ENCODE assay signal across 25 cellular contexts in the genomic region with DNA sequence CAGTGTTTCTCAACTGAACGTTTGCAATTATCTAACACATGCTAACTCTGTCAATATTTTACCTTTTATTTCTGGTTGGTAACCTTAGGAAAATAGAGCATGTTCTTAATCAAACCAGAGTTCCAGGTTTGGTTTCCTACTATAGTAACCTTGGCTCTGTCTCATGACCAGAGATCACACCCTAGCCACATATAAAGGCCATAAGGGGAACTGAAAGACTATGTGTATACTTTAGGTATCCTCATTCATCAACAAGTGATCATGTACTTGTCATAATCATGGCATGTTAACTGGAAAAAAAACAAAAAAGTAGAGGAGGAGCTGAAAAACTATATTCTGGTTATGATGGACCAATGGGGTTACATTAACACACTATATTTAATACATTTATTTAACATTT.
"Had no signal": no experiment of that assay in that cellular context is flagged by ENCODE, and none has a peak within 500 bp of the region (broad histone marks: within the 10 kb centered on the region; RNA-seq: fewer than 3 reads in every experiment).

No MANE protein-coding gene starts in this region.

- H3K9me3 Mint-ChIP-seq: naive thymus-derived CD8-positive, alpha-beta T cell; stimulated activated effector memory CD8-positive, alpha-beta T cell treated with anti-CD3 and anti-CD28 coated beads, Interleukin-12 subunit alpha, Interleukin-12 subunit beta, amount 100 ng/mL, for 72 hours; stimulated activated naive CD8-positive, alpha-beta T cell treated with anti-CD3 and anti-CD28 coated beads, Interleukin-15, amount 100 ng/mL, for 72 hours; type B pancreatic cell had no signal

- ATAC-seq: left cardiac atrium; left ventricle myocardium superior; lower lobe of right lung; naive thymus-derived CD8-positive, alpha-beta T cell; pancreas; right cardiac atrium; sciatic nerve; stimulated activated effector memory CD8-positive, alpha-beta T cell treated with anti-CD3 and anti-CD28 coated beads, Interleukin-12 subunit alpha, Interleukin-12 subunit beta, amount 100 ng/mL, for 72 hours; stimulated activated naive CD8-positive, alpha-beta T cell treated with anti-CD3 and anti-CD28 coated beads, Interleukin-15, amount 100 ng/mL, for 72 hours had no signal

- H3K27me3 Mint-ChIP-seq: naive thymus-derived CD8-positive, alpha-beta T cell; stimulated activated naive CD8-positive, alpha-beta T cell treated with anti-CD3 and anti-CD28 coated beads, Interleukin-15, amount 100 ng/mL, for 72 hours; type B pancreatic cell had no signal

- H3K27ac Mint-ChIP-seq: naive thymus-derived CD8-positive, alpha-beta T cell; nephron; stimulated activated effector memory CD8-positive, alpha-beta T cell treated with anti-CD3 and anti-CD28 coated beads, Interleukin-12 subunit alpha, Interleukin-12 subunit beta, amount 100 ng/mL, for 72 hours; stimulated activated naive CD8-positive, alpha-beta T cell treated with anti-CD3 and anti-CD28 coated beads, Interleukin-15, amount 100 ng/mL, for 72 hours; type B pancreatic cell had no signal

- H3K4me3 Mint-ChIP-seq: naive thymus-derived CD8-positive, alpha-beta T cell; nephron; neural crest cell; stimulated activated effector memory CD8-positive, alpha-beta T cell treated with anti-CD3 and anti-CD28 coated beads, Interleukin-12 subunit alpha, Interleukin-12 subunit beta, amount 100 ng/mL, for 72 hours; stimulated activated naive CD8-positive, alpha-beta T cell treated with anti-CD3 and anti-CD28 coated beads, Interleukin-15, amount 100 ng/mL, for 72 hours; type B pancreatic cell had no signal

- H3K4me1 Mint-ChIP-seq: nephron; stimulated activated effector memory CD8-positive, alpha-beta T cell treated with anti-CD3 and anti-CD28 coated beads, Interleukin-12 subunit alpha, Interleukin-12 subunit beta, amount 100 ng/mL, for 72 hours; stimulated activated naive CD8-positive, alpha-beta T cell treated with anti-CD3 and anti-CD28 coated beads, Interleukin-15, amount 100 ng/mL, for 72 hours had no signal

- H3K36me3 Mint-ChIP-seq: naive thymus-derived CD8-positive, alpha-beta T cell; stimulated activated effector memory CD8-positive, alpha-beta T cell treated with anti-CD3 and anti-CD28 coated beads, Interleukin-12 subunit alpha, Interleukin-12 subunit beta, amount 100 ng/mL, for 72 hours; type B pancreatic cell had no signal

- FAIRE-seq: keratinocyte had no signal

- DNase-seq: kidney glomerular epithelial cell; left cardiac atrium; left ventricle myocardium superior; lower lobe of right lung; mammary epithelial cell; mesenchymal stem cell; naive thymus-derived CD8-positive, alpha-beta T cell; nucleus accumbens; pancreas; posterior cingulate gyrus; retina; right cardiac atrium; stimulated activated CD4-positive, alpha-beta T cell treated with anti-CD3 and anti-CD28 coated beads, Interleukin-12 subunit alpha, Interleukin-12 subunit beta, amount 100 ng/mL, for 4 hours; stimulated activated CD4-positive, alpha-beta T cell treated with anti-CD3 and anti-CD28 coated beads, Interleukin-15, amount 100 ng/mL, for 24 hours; stimulated activated CD4-positive, alpha-beta T cell treated with anti-CD3 and anti-CD28 coated beads, Interleukin-4, amount 100 ng/mL, for 24 hours; stimulated activated naive CD4-positive, alpha-beta T cell treated with Interleukin-2 at 50 U/mL for 16 hours; stimulated activated naive CD8-positive, alpha-beta T cell treated with anti-CD3 and anti-CD28 coated beads, Interleukin-15, amount 100 ng/mL, for 72 hours; substantia nigra; uterus had no signal
